In the genomic region with DNA sequence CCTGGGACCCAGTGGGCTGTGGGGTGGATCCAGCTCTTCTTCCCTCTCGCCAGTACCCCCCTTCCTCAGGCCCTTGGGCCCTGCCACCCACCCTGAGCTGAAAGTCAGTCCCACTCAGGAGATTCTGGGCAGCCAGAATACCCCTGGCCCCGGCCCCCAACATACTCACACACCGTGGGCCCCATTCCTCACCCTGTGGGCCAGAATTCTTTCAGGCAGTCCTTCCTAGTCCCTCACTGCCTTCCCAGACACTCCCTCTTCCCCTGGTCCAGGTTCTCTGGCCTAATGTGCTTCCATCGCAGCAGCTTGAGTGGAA, we compare ENCODE assay signal across 8 cellular contexts. TPM values are rescaled to one million over a fixed set of nuclear protein-coding genes. Genes with fewer than 3 reads are reported as not detected.
DNase-seq lines count a peak whose midpoint lies in the region; ATAC-seq, FAIRE-seq and TF ChIP-seq lines count a peak whose summit lies in the region.

No MANE protein-coding gene starts in this region.

- H3K36me3 ChIP-seq in PC-9 (ENCODE audit: low read depth) = no peaks in the 10 kb centered on the region
- peaks cover 6% of the 10 kb centered on the region for H3K36me3 ChIP-seq in skeletal muscle satellite cell (ENCODE audit: insufficient read depth, low read length)

- H3K4me1 ChIP-seq in PC-9 (replicated peaks; ENCODE audit: insufficient read depth) = peaks cover 69% of the 10 kb centered on the region
- H3K4me1 ChIP-seq in skeletal muscle satellite cell (ENCODE audit: control insufficient read depth, insufficient read depth, low read length) = peaks cover 66% of the 10 kb centered on the region

- peak overlapping the region; percentile 90 for H3K27ac ChIP-seq in PC-9
- peak overlapping the region; percentile 99 for H3K27ac ChIP-seq in epithelial cell of prostate

- H3K79me2 ChIP-seq in PC-9 (ENCODE audit: low read depth) = peaks cover 26% of the 10 kb centered on the region

- H4K20me1 ChIP-seq in PC-9 (ENCODE audit: insufficient read depth) = no peaks in the 10 kb centered on the region

- no peaks in the 10 kb centered on the region for H3K9me2 ChIP-seq in PC-9 (ENCODE audit: insufficient read depth)

- POLR2A ChIA-PET in PC-9 (lab: Charles Lee; ENCODE audit: unreplicated experiment) = interaction anchor here (0.6 to 0.7 kb wide), 2 partner anchors 21 to 319 kb away, joined by 3 read pairs; no protein-coding TSS in a partner anchor

- TF ChIP-seq POLR2A in GM12892 (IDR thresholded peaks at IDR 0.05; ENCODE audit: low read depth, low read length) = no peak

- H3K4me2 ChIP-seq in PC-9 = peak overlapping the region; percentile 97
- no peak overlapping the region for H3K4me2 ChIP-seq in skeletal muscle satellite cell (ENCODE audit: low read length)

- CTCF ChIA-PET in PC-9 (lab: Charles Lee) = interaction anchor here (0.6 to 3.6 kb wide), 6 partner anchors 10 to 461 kb away, joined by 3 to 174 read pairs (median 5); a partner anchor contains a TSS

- no peak for ATAC-seq in GM18519 (IDR thresholded peaks at IDR 0.05; ENCODE audit: low FRiP score, unreplicated experiment)

- TF ChIP-seq CTCF in D721Med (IDR thresholded peaks at IDR 0.05; ENCODE audit: insufficient read depth, missing control alignments) (no peak), PC-9 (conservative IDR thresholded peaks at IDR 0.05) (no peak)

- BruUV-seq in PC-9 (replicated peaks; lab: Mats Ljungman, UMichigan) = no TSS peak

- peak; percentile 10 for DNase-seq in D721Med (ENCODE audit: insufficient read length, low spot score)
- no peak for DNase-seq in PC-9
- DNase-seq in epithelial cell of prostate (ENCODE audit: low read depth, low spot score) = no peak
- no peak for DNase-seq in NCI-H146 treated with DMSO at 0.1 percent for 48 hours (lab: John Stamatoyannopoulos, UW; ENCODE audit: unreplicated experiment)
- no peak for DNase-seq in amniotic stem cell (lab: John Stamatoyannopoulos, UW)
- DNase-seq in GM12892 (ENCODE audit: insufficient read length) = no peak

- H3K9me3 ChIP-seq in PC-9 (ENCODE audit: insufficient read depth, low read depth) = no peaks in the 10 kb centered on the region
- H3K9me3 ChIP-seq in skeletal muscle satellite cell (replicated peaks; ENCODE audit: low read length) = no peaks in the 10 kb centered on the region

- no peak overlapping the region for H2AFZ ChIP-seq in PC-9

- H3K9ac ChIP-seq in skeletal muscle satellite cell (ENCODE audit: low read depth, low read length) = peak overlapping the region; percentile 80

- H3K4me3 ChIP-seq in PC-9 (peak overlapping the region; percentile 38; the same call in 1 of the 2 replicates), skeletal muscle satellite cell (ENCODE audit: low read length) (no peak overlapping the region)

- no peaks in the 10 kb centered on the region for H3K27me3 ChIP-seq in PC-9 (ENCODE audit: insufficient read depth, low read depth)
- H3K27me3 ChIP-seq in skeletal muscle satellite cell (ENCODE audit: control insufficient read depth, insufficient read depth, low read length) = no peaks in the 10 kb centered on the region

- FAIRE-seq in D721Med (lab: Jason Lieb, UNC) (no peak), GM12892 (lab: Jason Lieb, UNC) (no peak)

- intact Hi-C loops in PC-9 (cut with micrococcal nuclease; ENCODE audit: unreplicated experiment) = loop anchor here (2.0 kb wide), 1 partner anchor 150 kb away; no protein-coding TSS in a partner anchor

- peaks cover 80% of the 10 kb centered on the region for H3F3A ChIP-seq in PC-9 (ENCODE audit: insufficient read depth, low read depth)

RNA-seq across cellular contexts. Expression of a gene that starts 3.2 kb away (rescaled TPM):
- total RNA-seq in PC-9 (2021) = 67.1 and 83.7 TPM in 2 replicates
- 62.0 and 85.7 TPM in 2 replicates for total RNA-seq in skeletal muscle satellite cell (2012; rRNA removed)
- 75.6 TPM for polyA plus RNA-seq in GM12892 (2012; ENCODE audit: missing spikeins)

RNA-seq across cellular contexts. Expression of a gene that starts 16.9 kb away (rescaled TPM):
- 15.9 and 17.0 TPM in 2 replicates for total RNA-seq in PC-9 (2021)
- 6.3 and 7.0 TPM in 2 replicates for total RNA-seq in skeletal muscle satellite cell (2012; rRNA removed)
- polyA plus RNA-seq in GM12892 (2012; ENCODE audit: missing spikeins) = 0.95 TPM

RNA-seq across cellular contexts. Expression of a gene that starts 35.3 kb away (rescaled TPM):
- total RNA-seq in PC-9 (2021) = 62.8 and 79.8 TPM in 2 replicates
- total RNA-seq in skeletal muscle satellite cell (2012; rRNA removed) = 3.0 and 3.9 TPM in 2 replicates
- 15.3 TPM for polyA plus RNA-seq in GM12892 (2012; ENCODE audit: missing spikeins)

RNA-seq across cellular contexts. Expression of a gene that starts 45.1 kb away (rescaled TPM):
- total RNA-seq in PC-9 (2021) = 306 and 351 TPM in 2 replicates
- total RNA-seq in skeletal muscle satellite cell (2012; rRNA removed) = 193 and 211 TPM in 2 replicates
- polyA plus RNA-seq in GM12892 (2012; ENCODE audit: missing spikeins) = 152 TPM

RNA-seq across cellular contexts. Expression of a gene that starts 47.4 kb away (rescaled TPM):
- 0.58 TPM in 1 of 2 replicates, not detected in the other for total RNA-seq in PC-9 (2021)
- total RNA-seq in skeletal muscle satellite cell (2012; rRNA removed) = not detected in 2 replicates
- polyA plus RNA-seq in GM12892 (2012; ENCODE audit: missing spikeins) = 17.3 TPM
